Comparison of ENCODE assay signal across 10 cellular contexts in the genomic region with DNA sequence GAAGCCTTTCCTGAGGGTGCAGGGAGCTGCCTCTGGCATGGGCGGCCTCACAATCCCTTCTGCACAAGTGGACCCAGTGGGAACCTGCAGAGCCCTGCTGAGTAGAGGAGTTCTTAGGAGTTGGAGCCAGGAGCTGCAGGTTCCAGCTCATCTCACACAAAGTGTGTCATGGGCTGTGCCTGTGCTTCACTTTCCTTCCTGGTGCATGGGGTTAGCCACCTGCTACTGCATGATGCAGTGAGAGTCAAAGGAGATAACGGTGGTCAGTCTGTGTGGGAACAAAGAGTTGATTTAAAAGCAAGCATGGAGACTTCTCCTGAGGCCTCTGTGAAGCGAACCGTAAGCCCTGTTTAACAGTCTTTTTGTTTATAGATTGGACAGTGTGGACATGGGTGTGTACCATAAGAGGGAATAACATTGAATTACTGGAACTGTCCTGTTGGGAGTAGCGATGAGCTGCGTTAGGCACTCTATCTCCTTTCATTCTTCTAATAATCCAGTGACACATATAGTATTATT.
DNase-seq lines count a peak whose midpoint lies in the region; ATAC-seq and TF ChIP-seq lines count a peak whose summit lies in the region.
"Had no signal": no experiment of that assay in that cellular context is flagged by ENCODE, and none has a peak within 500 bp of the region (broad histone marks: within the 10 kb centered on the region; RNA-seq: fewer than 3 reads in every experiment).

No MANE protein-coding gene starts in this region.

- no peak for TF ChIP-seq EP300 in esophagus muscularis mucosa (IDR thresholded peaks at IDR 0.05)

- CTCF ChIA-PET in activated naive CD4-positive, alpha-beta T cell treated with anti-CD3 and anti-CD28 coated beads for 36 hours (lab: Charles Lee), result interaction anchor here (0.8 to 2.9 kb wide), 5 partner anchors 8 to 328 kb away, joined by 3 to 21 read pairs (median 4); partner anchors contain the start of gene COPB2

- no peaks in the 10 kb centered on the region for H3K36me3 ChIP-seq in esophagus muscularis mucosa
- H3K36me3 ChIP-seq: stomach had no signal

- H3K27me3 ChIP-seq in esophagus muscularis mucosa, result peaks cover 0 to 7% (median 0%) of the 10 kb centered on the region in 4 donors

- H3K9me3 ChIP-seq in esophagus muscularis mucosa, result no peaks in the 10 kb centered on the region
- H3K9me3 ChIP-seq: stomach had no signal

- H3K4me1 Mint-ChIP-seq in activated naive CD4-positive, alpha-beta T cell treated with anti-CD3 and anti-CD28 coated beads for 36 hours (ENCODE audit: low read depth), result peaks cover 5% of the 10 kb centered on the region
- peaks cover 17% of the 10 kb centered on the region for H3K4me1 Mint-ChIP-seq in stimulated activated naive CD8-positive, alpha-beta T cell treated with anti-CD3 and anti-CD28 coated beads, Interleukin-15, amount 100 ng/mL, for 72 hours

- H3K9me3 Mint-ChIP-seq in activated naive CD4-positive, alpha-beta T cell treated with anti-CD3 and anti-CD28 coated beads for 36 hours, result no peaks in the 10 kb centered on the region
- no peaks in the 10 kb centered on the region for H3K9me3 Mint-ChIP-seq in stimulated activated naive CD8-positive, alpha-beta T cell treated with anti-CD3 and anti-CD28 coated beads, Interleukin-15, amount 100 ng/mL, for 72 hours

- peak; percentile 8 for DNase-seq in activated naive CD4-positive, alpha-beta T cell treated with anti-CD3 and anti-CD28 coated beads for 36 hours
- no peak for DNase-seq in activated naive CD4-positive, alpha-beta T cell treated with Interleukin-2 at 50 U/mL for 16 hours
- DNase-seq in OCI-M1 (lab: John Stamatoyannopoulos, UW), result peak; percentile 49
- DNase-seq in esophagus muscularis mucosa (ENCODE audit: extremely low spot score), result peak; percentile 85
- peak in 1 of 2 donors; percentile 22 for DNase-seq in stimulated activated naive CD8-positive, alpha-beta T cell treated with anti-CD3 and anti-CD28 coated beads, Interleukin-15, amount 100 ng/mL, for 72 hours
- DNase-seq in SKM-1 treated with dmso at 0.1 percent for 144 hours (lab: John Stamatoyannopoulos, UW; ENCODE audit: unreplicated experiment), result no peak
- no peak for DNase-seq in HK-2 (ENCODE audit: unreplicated experiment)
- no peak for DNase-seq in retina
- DNase-seq: NCI-H2029, stomach had no signal

- no peak overlapping the region for H3K27ac ChIP-seq in esophagus muscularis mucosa (replicated peaks in 1 of 4)
- H3K27ac ChIP-seq: stomach had no signal

- H3K27me3 Mint-ChIP-seq in activated naive CD4-positive, alpha-beta T cell treated with anti-CD3 and anti-CD28 coated beads for 36 hours (ENCODE audit: low read depth), result peaks cover 7% of the 10 kb centered on the region
- peaks cover 32% of the 10 kb centered on the region for H3K27me3 Mint-ChIP-seq in stimulated activated naive CD8-positive, alpha-beta T cell treated with anti-CD3 and anti-CD28 coated beads, Interleukin-15, amount 100 ng/mL, for 72 hours

- no peak overlapping the region for H3K27ac Mint-ChIP-seq in activated naive CD4-positive, alpha-beta T cell treated with anti-CD3 and anti-CD28 coated beads for 36 hours
- H3K27ac Mint-ChIP-seq in stimulated activated naive CD8-positive, alpha-beta T cell treated with anti-CD3 and anti-CD28 coated beads, Interleukin-15, amount 100 ng/mL, for 72 hours, result no peak overlapping the region

- no peaks in the 10 kb centered on the region for H3K4me1 ChIP-seq in esophagus muscularis mucosa

- H3K36me3 Mint-ChIP-seq in activated naive CD4-positive, alpha-beta T cell treated with anti-CD3 and anti-CD28 coated beads for 36 hours (ENCODE audit: low read depth), result no peaks in the 10 kb centered on the region

- 76% methylated on average over 6 of the region's 6 CpGs for WGBS in esophagus muscularis mucosa

- no peak for TF ChIP-seq CTCF in esophagus muscularis mucosa (IDR thresholded peaks at IDR 0.05)

- no peak for TF ChIP-seq POLR2A in esophagus muscularis mucosa (IDR thresholded peaks at IDR 0.05; ENCODE audit: low read depth)

- no peak overlapping the region for H3K4me3 Mint-ChIP-seq in activated naive CD4-positive, alpha-beta T cell treated with anti-CD3 and anti-CD28 coated beads for 36 hours
- H3K4me3 Mint-ChIP-seq in stimulated activated naive CD8-positive, alpha-beta T cell treated with anti-CD3 and anti-CD28 coated beads, Interleukin-15, amount 100 ng/mL, for 72 hours, result no peak overlapping the region

- intact Hi-C loops in activated naive CD4-positive, alpha-beta T cell treated with anti-CD3 and anti-CD28 coated beads for 36 hours (cut with micrococcal nuclease), result loop anchor here (2.0 to 10.0 kb wide), 6 partner anchors 176 to 1749 kb away; partner anchors contain the start of genes MRPS22 and PIK3CB
- intact Hi-C loops in esophagus muscularis mucosa (cut with DNase I), result no loop called here

- H3K4me3 ChIP-seq in esophagus muscularis mucosa, result no peak overlapping the region
- H3K4me3 ChIP-seq: stomach had no signal

- peak; percentile 46 for ATAC-seq in stimulated activated naive CD8-positive, alpha-beta T cell treated with anti-CD3 and anti-CD28 coated beads, Interleukin-15, amount 100 ng/mL, for 72 hours

Comparison
In these comparisons a context has a peak if more than half of its experiments do, and no peak if none do; other contexts are left out.
1. DNase-seq: peak in activated naive CD4-positive, alpha-beta T cell treated with anti-CD3 and anti-CD28 coated beads for 36 hours (single experiment), OCI-M1 (single experiment) and esophagus muscularis mucosa (single experiment); none in activated naive CD4-positive, alpha-beta T cell treated with Interleukin-2 at 50 U/mL for 16 hours (single experiment), SKM-1 treated with dmso at 0.1 percent for 144 hours (single experiment), HK-2 (single experiment) and retina (single experiment).